1 cellular context compared by ENCODE assay signal in genomic region chr2:241680044-241680443, GRCh38.
A peak's percentile ranks its signal among the peaks of the same experiment; 100 is the strongest.
TF ChIP-seq lines count a peak whose summit lies in the region.

No MANE protein-coding gene starts in this region.

TF ChIP-seq in HepG2, 621 proteins besides CTCF, POLR2A, EP300 and RAD21:
- TF ChIP-seq ZC3H13 (CRISPR knock-in tag; IDR thresholded peaks at IDR 0.05) (0 out of 2 replicates have a peak, but pooled peaks have one; percentile 35), NR2F1 (CRISPR knock-in tag; IDR thresholded peaks at IDR 0.05) (no peak)
